Comparison of ENCODE assay signal across 8 cellular contexts in genomic region chrX:107537815-107538214, GRCh38.
DNase-seq lines count a peak whose midpoint lies in the region; ATAC-seq and TF ChIP-seq lines count a peak whose summit lies in the region.

No MANE protein-coding gene starts in this region.

- in situ Hi-C loops in gastrocnemius medialis (cut with MboI; ENCODE audit: low sequenced_read_pairs in 4 of 4) = no loop called here

- H3K27ac ChIP-seq in dorsolateral prefrontal cortex = no peak overlapping the region
- no peak overlapping the region for H3K27ac ChIP-seq in gastrocnemius medialis

- H3K27ac Mint-ChIP-seq in nephron progenitor cell = no peak overlapping the region

- H3K4me3 ChIP-seq in GM12865 (ENCODE audit: low read depth, low read length) = no peak overlapping the region
- no peak overlapping the region for H3K4me3 ChIP-seq in dorsolateral prefrontal cortex
- H3K4me3 ChIP-seq in gastrocnemius medialis = no peak overlapping the region

- intact Hi-C loops in dorsolateral prefrontal cortex (cut with DNase I) = no loop called here
- intact Hi-C loops in gastrocnemius medialis (cut with DNase I; ENCODE audit: low total_unique reads) = loop anchor here (5.0 kb wide), 1 partner anchor 239 kb away; the partner anchor contains the start of genes NCBP2L and TSC22D3

- H3K4me3 Mint-ChIP-seq in nephron progenitor cell = no peak overlapping the region

- no peaks in the 10 kb centered on the region for H3K36me3 ChIP-seq in gastrocnemius medialis

- TF ChIP-seq CTCF in GM12865 (IDR thresholded peaks at IDR 0.05; ENCODE audit: insufficient read depth, low read depth, low read length, missing control alignments) (peak; percentile 46), dorsolateral prefrontal cortex (IDR thresholded peaks at IDR 0.05 in 54 of 56, conservative IDR thresholded peaks at IDR 0.05 in 2 of 56; ENCODE audit: low read depth in 1 of 56, partially characterized antibody in 56 of 56) (peak in 31 of 56 donors; percentile 7 to 49 (median 29)), nephron progenitor cell (IDR thresholded peaks at IDR 0.05) (peak; percentile 31), gastrocnemius medialis (IDR thresholded peaks at IDR 0.05 in 4 of 5, conservative IDR thresholded peaks at IDR 0.05 in 1 of 5) (peak in 2 of 5 experiments; percentile 18 to 33)

- TF ChIP-seq POLR2A in gastrocnemius medialis (IDR thresholded peaks at IDR 0.05) = no peak

- no peak for ATAC-seq in gastrocnemius medialis

- DNase-seq in GM12865 (ENCODE audit: low read depth) = peak; percentile 58
- peak; percentile 20 for DNase-seq in HPDE6-E6E7 (ENCODE audit: extremely low spot score)
- DNase-seq in T follicular helper cell (ENCODE audit: low read depth) = peak; percentile 3
- DNase-seq in dorsolateral prefrontal cortex = no peak
- DNase-seq in nephron progenitor cell = peak; percentile 21
- no peak for DNase-seq in gastrocnemius medialis
- DNase-seq in mesenteric fat pad (ENCODE audit: low spot score) = no peak
- DNase-seq in DMS153 treated with DMSO at 0.1 percent for 48 hours (lab: John Stamatoyannopoulos, UW; ENCODE audit: unreplicated experiment) = no peak

- no peaks in the 10 kb centered on the region for H3K4me1 Mint-ChIP-seq in nephron progenitor cell

- no peaks in the 10 kb centered on the region for H3K36me3 Mint-ChIP-seq in nephron progenitor cell (ENCODE audit: low read depth)

- H3K9me3 Mint-ChIP-seq in nephron progenitor cell = peaks cover 17% of the 10 kb centered on the region

- peaks cover 5% of the 10 kb centered on the region for H3K27me3 Mint-ChIP-seq in nephron progenitor cell (ENCODE audit: low read depth, poor library complexity)

- H3K4me1 ChIP-seq in gastrocnemius medialis = no peaks in the 10 kb centered on the region

- peaks cover 0 to 82% (median 24%) of the 10 kb centered on the region in 45 donors for H3K27me3 ChIP-seq in dorsolateral prefrontal cortex
- H3K27me3 ChIP-seq in gastrocnemius medialis = no peaks in the 10 kb centered on the region

- H3K9me3 ChIP-seq in gastrocnemius medialis = no peaks in the 10 kb centered on the region

Comparison
In these comparisons a context has a peak if more than half of its experiments do, and no peak if none do; other contexts are left out.
1. DNase-seq: peak in GM12865 (single experiment), HPDE6-E6E7 (single experiment), T follicular helper cell (single experiment) and nephron progenitor cell (single experiment); none in dorsolateral prefrontal cortex (0 of 10), gastrocnemius medialis (0 of 2), mesenteric fat pad (single experiment) and DMS153 treated with DMSO at 0.1 percent for 48 hours (single experiment).